Comparison of ENCODE assay signal across 16 cellular contexts in genomic region chr10:98312816-98313215, GRCh38. TPM values are rescaled to one million over a fixed set of nuclear protein-coding genes. Genes with fewer than 3 reads are reported as not detected.
"Had no signal": no experiment of that assay in that cellular context is flagged by ENCODE, and none has a peak within 500 bp of the region (broad histone marks: within the 10 kb centered on the region; RNA-seq: fewer than 3 reads in every experiment).

No MANE protein-coding gene starts in this region.

- DNase-seq: activated CD4-positive, alpha-beta T cell treated with anti-CD3 and anti-CD28 coated beads, Interleukin-2, amount 10 ng/mL, durations not matched to agents 7 days and 5 days; activated CD8-positive, alpha-beta memory T cell treated with anti-CD3 and anti-CD28 coated beads for 24 hours; activated gamma-delta T cell treated with Interleukin-2 at 50 U/mL for 16 hours; activated naive CD8-positive, alpha-beta T cell treated with anti-CD3 and anti-CD28 coated beads for 36 hours; dermis blood vessel endothelial cell; gastrocnemius medialis; heart left ventricle; left cardiac atrium; midbrain; pancreas; sigmoid colon; stimulated activated CD4-positive, alpha-beta T cell treated with anti-CD3 and anti-CD28 coated beads, Interleukin-1b, Interleukin-23, amount 100 ng/mL, for 48 hours; stomach; T-helper 17 cell; testis; upper lobe of left lung had no signal

RNA-seq across cellular contexts. Expression of gene LOXL4, which starts 44.8 kb away (rescaled TPM):
- total RNA-seq: activated CD4-positive, alpha-beta T cell treated with anti-CD3 and anti-CD28 coated beads, Interleukin-2, amount 10 ng/mL, durations not matched to agents 7 days and 5 days; activated naive CD8-positive, alpha-beta T cell treated with anti-CD3 and anti-CD28 coated beads for 36 hours; T-helper 17 cell had no signal
